8 cellular contexts compared by ENCODE assay signal in genomic region chr21:15058718-15059316, GRCh38.
DNase-seq lines count a peak whose midpoint lies in the region; ATAC-seq and TF ChIP-seq lines count a peak whose summit lies in the region.

No MANE protein-coding gene starts in this region.

- H3K36me3 ChIP-seq in endocrine pancreas (ENCODE audit: control insufficient read depth, insufficient read depth, low read length): no peaks in the 10 kb centered on the region

- peak; percentile 76 for DNase-seq in LoVo (ENCODE audit: low spot score)
- DNase-seq in retinal pigment epithelial cell (ENCODE audit: low read depth): no peak
- DNase-seq in central memory CD4-positive, alpha-beta T cell: no peak
- no peak for DNase-seq in Ammon's horn (ENCODE audit: low spot score)

- no peak overlapping the region for H3K9ac ChIP-seq in endocrine pancreas (ENCODE audit: control insufficient read depth, insufficient read depth, low read length)

- H3K4me3 ChIP-seq in endocrine pancreas (ENCODE audit: control insufficient read depth, insufficient read depth, low read length): peak overlapping the region; percentile 85
- peak overlapping the region; percentile 17 for H3K4me3 ChIP-seq in retinal pigment epithelial cell (ENCODE audit: low read length)

- no peaks in the 10 kb centered on the region for H3K9me3 ChIP-seq in endocrine pancreas (ENCODE audit: control insufficient read depth, low read length)

- TF ChIP-seq CTCF in retinal pigment epithelial cell (conservative IDR thresholded peaks at IDR 0.05; ENCODE audit: low read depth, low read length): no peak

- ATAC-seq in GM18907 (IDR thresholded peaks at IDR 0.05; ENCODE audit: unreplicated experiment): peak; percentile 37
- ATAC-seq in HG02884 (IDR thresholded peaks at IDR 0.05; ENCODE audit: unreplicated experiment): no peak
- no peak for ATAC-seq in HG03442 (IDR thresholded peaks at IDR 0.05; ENCODE audit: unreplicated experiment)

- H3K27me3 ChIP-seq in endocrine pancreas (ENCODE audit: control insufficient read depth, insufficient read depth, low read length): no peaks in the 10 kb centered on the region

- peaks cover 48% of the 10 kb centered on the region for H3K4me1 ChIP-seq in endocrine pancreas (ENCODE audit: control insufficient read depth, insufficient read depth, low read length)
